ENCODE assay signal across 13 cellular contexts in the genomic region with DNA sequence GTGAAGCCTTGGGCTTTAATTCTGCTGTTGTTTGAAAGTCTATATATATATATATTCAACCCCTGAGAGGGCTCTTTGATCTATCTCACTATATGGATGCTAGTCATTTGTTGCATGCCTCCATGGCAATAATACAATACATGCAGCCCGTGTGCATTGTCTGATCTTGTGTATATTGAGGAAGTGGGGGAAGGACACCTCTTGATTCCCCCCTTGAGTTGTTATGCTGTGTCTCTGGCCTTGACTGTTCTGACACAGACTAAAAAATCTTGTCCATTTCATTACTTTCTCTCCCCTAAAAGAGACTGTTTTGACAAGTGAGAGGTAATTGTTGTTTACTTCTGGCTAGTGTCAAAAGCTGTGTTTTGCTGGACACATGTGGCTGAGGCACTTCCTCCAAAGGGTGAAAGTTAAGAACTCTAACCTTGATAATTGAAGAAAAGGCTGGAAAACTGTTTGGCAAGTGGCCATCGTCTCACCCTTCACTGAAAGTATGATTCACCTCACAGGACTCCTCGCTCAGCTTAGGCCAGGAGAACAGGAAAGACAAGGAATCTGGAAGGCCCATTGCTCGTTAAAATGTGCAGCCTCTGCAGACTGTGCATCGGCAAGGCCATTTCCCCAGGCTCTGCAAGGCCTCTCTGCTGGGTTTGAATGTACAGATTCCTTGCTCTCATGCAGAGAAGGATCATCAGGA.
A peak's percentile ranks its signal among the peaks of the same experiment; 100 is the strongest.
DNase-seq lines count a peak whose midpoint lies in the region; ATAC-seq and TF ChIP-seq lines count a peak whose summit lies in the region.
"Had no signal": no experiment of that assay in that cellular context is flagged by ENCODE, and none has a peak within 500 bp of the region (broad histone marks: within the 10 kb centered on the region; RNA-seq: fewer than 3 reads in every experiment).

No MANE protein-coding gene starts in this region.

- peaks cover 9% of the 10 kb centered on the region for H3K4me1 ChIP-seq in SJSA1 (replicated peaks)
- H3K4me1 ChIP-seq: breast epithelium, right atrium auricular region had no signal

- no peaks in the 10 kb centered on the region for H3K27me3 ChIP-seq in SJSA1 (replicated peaks)
- H3K27me3 ChIP-seq: breast epithelium, right atrium auricular region had no signal

- no peak overlapping the region for H3K27ac ChIP-seq in SJSA1
- H3K27ac ChIP-seq: breast epithelium, right atrium auricular region had no signal

- no peak for TF ChIP-seq CTCF in fibroblast of pulmonary artery (IDR thresholded peaks at IDR 0.05; ENCODE audit: low read length, missing control alignments)

- H3K4me3 ChIP-seq in SJSA1 = no peak overlapping the region
- H3K4me3 ChIP-seq in fibroblast of pulmonary artery (replicated peaks; ENCODE audit: low read depth, low read length) = no peak overlapping the region
- H3K4me3 ChIP-seq: breast epithelium, right atrium auricular region had no signal

- TF ChIP-seq POLR2A in GM18505 (IDR thresholded peaks at IDR 0.05; ENCODE audit: borderline replicate concordance, extremely low read depth, insufficient read depth, insufficient read length) = no peak

- DNase-seq in GM03348 (ENCODE audit: low spot score) (peak; percentile 54), SJSA1 (ENCODE audit: low read depth in 1 of 2, low spot score in 2 of 2) (peak; percentile 38 to 56), fibroblast of pulmonary artery (ENCODE audit: low read depth) (peak; percentile 88), renal cortical epithelial cell (ENCODE audit: low read depth) (peak; percentile 96)
- no peak for DNase-seq in activated CD4-positive, alpha-beta T cell treated with anti-CD3 and anti-CD28 coated beads, Interleukin-2, amount 50 U/mL, for 48 hours
- no peak for DNase-seq in stimulated activated CD4-positive, alpha-beta T cell treated with anti-CD3 and anti-CD28 coated beads, Interleukin-2, amount 100 ng/mL, for 24 hours
- DNase-seq: activated CD4-positive, alpha-beta memory T cell treated with anti-CD3 and anti-CD28 coated beads, Interleukin-2, amount 10 ng/mL, durations not matched to agents 7 days and 5 days; NCI-H1092; RPMI8226 had no signal

- no peak for ATAC-seq in GM19467 (IDR thresholded peaks at IDR 0.05; ENCODE audit: unreplicated experiment)
- ATAC-seq in GM18505 (IDR thresholded peaks at IDR 0.05; ENCODE audit: unreplicated experiment) = no peak

- no peaks in the 10 kb centered on the region for H3K36me3 ChIP-seq in SJSA1
- H3K36me3 ChIP-seq: breast epithelium, right atrium auricular region had no signal

- H3K9me3 ChIP-seq in SJSA1 (replicated peaks) = no peaks in the 10 kb centered on the region
- H3K9me3 ChIP-seq: breast epithelium, right atrium auricular region had no signal

Comparison
In these comparisons a context has a peak if more than half of its experiments do, and no peak if none do; other contexts are left out.
1. DNase-seq: peak in GM03348 (single experiment), SJSA1 (2 of 2), fibroblast of pulmonary artery (single experiment) and renal cortical epithelial cell (single experiment); none in activated CD4-positive, alpha-beta T cell treated with anti-CD3 and anti-CD28 coated beads, Interleukin-2, amount 50 U/mL, for 48 hours (0 of 2) and stimulated activated CD4-positive, alpha-beta T cell treated with anti-CD3 and anti-CD28 coated beads, Interleukin-2, amount 100 ng/mL, for 24 hours (0 of 2).